11 cellular contexts compared by ENCODE assay signal in the genomic region with DNA sequence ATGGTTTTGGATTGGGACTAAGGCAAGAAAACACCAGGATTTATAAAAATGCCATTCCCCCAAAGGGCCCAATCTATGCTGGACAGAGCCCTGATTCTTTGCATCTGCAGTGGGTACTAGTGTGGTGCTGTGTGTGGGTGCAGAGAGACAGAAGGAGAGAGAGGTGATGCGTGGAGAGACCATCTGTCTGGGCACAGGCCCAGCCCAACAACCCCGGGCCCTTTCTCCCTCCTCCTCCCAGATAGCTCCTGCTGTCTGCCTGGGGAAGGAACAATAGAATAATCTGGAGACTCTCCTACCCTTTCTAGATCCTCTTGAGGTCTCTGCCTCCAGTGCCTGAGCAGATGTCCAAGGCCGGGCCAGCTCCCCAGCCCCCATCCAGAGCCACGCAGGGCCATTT. TPM values are rescaled to one million over a fixed set of nuclear protein-coding genes. Genes with fewer than 3 reads are reported as not detected.
DNase-seq lines count a peak whose midpoint lies in the region; ATAC-seq, FAIRE-seq and TF ChIP-seq lines count a peak whose summit lies in the region.
"Had no signal": no experiment of that assay in that cellular context is flagged by ENCODE, and none has a peak within 500 bp of the region (broad histone marks: within the 10 kb centered on the region; RNA-seq: fewer than 3 reads in every experiment).

No MANE protein-coding gene starts in this region.

- H4K8ac ChIP-seq in mesendoderm (ENCODE audit: low read depth, low read length), result no peak overlapping the region

- FAIRE-seq in pancreas (lab: Jason Lieb, UNC), result no peak

- no peak overlapping the region for H3K27ac ChIP-seq in pancreas
- no peak overlapping the region for H3K27ac ChIP-seq in mesendoderm (ENCODE audit: low read depth, low read length)

- ATAC-seq in pancreas, result peak in 3 of 4 donors; percentile 12 to 68 (median 59)
- ATAC-seq in GM18868 (IDR thresholded peaks at IDR 0.05; ENCODE audit: unreplicated experiment), result no peak
- ATAC-seq in HG02623 (IDR thresholded peaks at IDR 0.05; ENCODE audit: unreplicated experiment), result no peak

- H2BK120ac ChIP-seq in mesendoderm (ENCODE audit: low read depth, low read length), result no peak overlapping the region

- H3K4me2 ChIP-seq in mesendoderm (ENCODE audit: low read length), result no peak overlapping the region

- intact Hi-C loops in pancreas (cut with DNase I), result loop anchor here in 1 of 3 donors (10.0 kb wide), 1 partner anchor 53 kb away; no protein-coding TSS in a partner anchor

- H3K4me1 ChIP-seq in pancreas (no peaks in the 10 kb centered on the region), mesendoderm (ENCODE audit: control insufficient read depth, low read depth, low read length) (peaks cover 18% of the 10 kb centered on the region)

- no peak overlapping the region for H3K56ac ChIP-seq in mesendoderm (ENCODE audit: low read length)

- no peak overlapping the region for H3K18ac ChIP-seq in mesendoderm (ENCODE audit: low read length)

- H3K79me2 ChIP-seq in mesendoderm (ENCODE audit: control insufficient read depth, insufficient read depth, low read length), result no peaks in the 10 kb centered on the region

- no peaks in the 10 kb centered on the region for H3K9me3 ChIP-seq in pancreas

- no peak overlapping the region for H2BK15ac ChIP-seq in mesendoderm (replicated peaks; ENCODE audit: low read depth)

- H3K79me1 ChIP-seq in mesendoderm (ENCODE audit: low read length), result no peaks in the 10 kb centered on the region

- H3K9ac ChIP-seq in mesendoderm (ENCODE audit: low read length), result no peak overlapping the region

- TF ChIP-seq CTCF in fibroblast of pulmonary artery (IDR thresholded peaks at IDR 0.05; ENCODE audit: low read length, missing control alignments) (no peak), pancreas (IDR thresholded peaks at IDR 0.05) (no peak)

- H3K27me3 ChIP-seq in pancreas, result no peaks in the 10 kb centered on the region
- no peaks in the 10 kb centered on the region for H3K27me3 ChIP-seq in mesendoderm (ENCODE audit: insufficient read depth, low read length, poor library complexity)

- H3K23ac ChIP-seq in mesendoderm (ENCODE audit: low read length), result no peak overlapping the region

- H3K36me3 ChIP-seq in pancreas, result no peaks in the 10 kb centered on the region
- H3K36me3 ChIP-seq in mesendoderm (ENCODE audit: control insufficient read depth, insufficient read depth, low read length), result no peaks in the 10 kb centered on the region

- no peak overlapping the region for H2AK5ac ChIP-seq in mesendoderm (ENCODE audit: low read length)

- H3K4me3 ChIP-seq in fibroblast of pulmonary artery (replicated peaks; ENCODE audit: low read depth, low read length) (no peak overlapping the region), pancreas (no peak overlapping the region), mesendoderm (ENCODE audit: low read length) (no peak overlapping the region)

- no peak overlapping the region for H2BK5ac ChIP-seq in mesendoderm (ENCODE audit: low read length)

- H3K4ac ChIP-seq in mesendoderm (ENCODE audit: low read depth, low read length), result no peak overlapping the region

- DNase-seq in DMS 273 treated with DMSO at 0.1 percent for 48 hours (lab: John Stamatoyannopoulos, UW) (peak; percentile 98), NCI-H2196 (lab: John Stamatoyannopoulos, UW; ENCODE audit: unreplicated experiment) (peak; percentile 29), fibroblast of pulmonary artery (ENCODE audit: low read depth) (peak; percentile 7), pancreas (peak in 1 of 6 donors; percentile 31), mesendoderm (no peak)
- DNase-seq in stimulated activated naive CD4-positive, alpha-beta T cell (lab: John Stamatoyannopoulos, UW), result no peak
- DNase-seq: CD4-positive, alpha-beta memory T cell; Karpas-422; stimulated activated naive CD8-positive, alpha-beta T cell treated with anti-CD3 and anti-CD28 coated beads, Interleukin-15, Interleukin-2, amounts not matched to agents 100 U/mL and 50 U/mL, for 24 hours had no signal

- 75 to 88% methylated on average over 4 of the region's 4 CpGs for WGBS in pancreas, 2 donors
- WGBS in mesendoderm (ENCODE audit: extremely low coverage, insufficient coverage, low lambda C conversion rate), result no CpG with 5 or more reads among the region's 4 CpGs

- no peak overlapping the region for H4K5ac ChIP-seq in mesendoderm (ENCODE audit: low read length)

RNA-seq across cellular contexts. Expression of a gene that starts 15.1 kb away (rescaled TPM):
- total RNA-seq in pancreas, result 1 to 10 TPM in 3 of 6 donors, under 1 TPM in 3; 0.32 to 1.7 (median 1.0) TPM
- polyA plus RNA-seq in pancreas, result 1 to 10 TPM; 2.4 to 3.3 TPM
- polyA plus RNA-seq in mesendoderm (2013, experiment 1 of 2), result 1.8 TPM
- 2.1 TPM for polyA plus RNA-seq in mesendoderm (2013, experiment 2 of 2)
- polyA plus RNA-seq: CD4-positive, alpha-beta memory T cell had no signal

Comparison
In these comparisons a context has a peak if more than half of its experiments do, and no peak if none do; other contexts are left out.
1. DNase-seq: peak in DMS 273 treated with DMSO at 0.1 percent for 48 hours (single experiment), NCI-H2196 (single experiment) and fibroblast of pulmonary artery (single experiment); none in stimulated activated naive CD4-positive, alpha-beta T cell (0 of 6) and mesendoderm (single experiment).
2. ATAC-seq: peak in pancreas (3 of 4); none in GM18868 (single experiment) and HG02623 (single experiment).